17 cellular contexts compared by ENCODE assay signal in the genomic region with DNA sequence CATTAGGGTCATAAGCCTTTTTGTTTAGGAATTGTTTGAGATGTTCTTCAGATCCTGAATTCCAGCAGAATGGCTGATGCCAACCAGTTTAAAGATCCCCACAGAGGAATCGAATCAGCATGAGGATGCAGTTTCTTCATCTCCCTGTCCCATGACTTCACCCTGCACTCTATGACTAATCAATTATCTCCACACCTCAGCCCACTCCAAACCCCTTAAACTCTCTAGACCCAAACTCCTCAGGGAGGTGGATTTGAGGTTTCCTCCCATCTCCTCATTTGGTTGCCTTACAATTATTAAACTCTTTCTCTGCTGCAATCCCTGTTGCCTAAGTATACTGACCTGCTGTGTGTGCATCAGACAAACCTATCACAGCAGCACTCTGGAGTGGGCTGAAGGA.
DNase-seq lines count a peak whose midpoint lies in the region; TF ChIP-seq lines count a peak whose summit lies in the region.
"Had no signal": no experiment of that assay in that cellular context is flagged by ENCODE, and none has a peak within 500 bp of the region (broad histone marks: within the 10 kb centered on the region; RNA-seq: fewer than 3 reads in every experiment).

No MANE protein-coding gene starts in this region.

- no TSS peak for BruUV-seq in mammary epithelial cell (replicated peaks; lab: Mats Ljungman, UMichigan)

- H2AK5ac ChIP-seq in mesendoderm (ENCODE audit: low read length), result no peak overlapping the region

- H3K9ac ChIP-seq in mammary epithelial cell (ENCODE audit: insufficient read depth, low read length) (no peak overlapping the region), mesendoderm (ENCODE audit: low read length) (no peak overlapping the region)
- H3K9ac ChIP-seq: BLaER1 treated with 17β-estradiol and CSF1 and Interleukin-3, amounts not matched to agents 10 nM and 100 nM had no signal

- TF ChIP-seq CTCF in mammary epithelial cell (conservative IDR thresholded peaks at IDR 0.05 in 1 of 2, IDR thresholded peaks at IDR 0.05 in 1 of 2; ENCODE audit: extremely low read depth in 1 of 2, insufficient read depth in 1 of 2, low read depth in 1 of 2, low read length in 2 of 2) (no peak), breast epithelium (IDR thresholded peaks at IDR 0.05) (no peak)

- dilution Hi-C loops in mammary epithelial cell (cut with HindIII; ENCODE audit: low sequenced_read_pairs), result no loop called here

- H3K79me2 ChIP-seq in mammary epithelial cell (ENCODE audit: insufficient read depth, low read length) (no peaks in the 10 kb centered on the region), mesendoderm (ENCODE audit: control insufficient read depth, insufficient read depth, low read length) (no peaks in the 10 kb centered on the region)

- no peak overlapping the region for H3K18ac ChIP-seq in mesendoderm (ENCODE audit: low read length)

- H2BK15ac ChIP-seq in mesendoderm (replicated peaks; ENCODE audit: low read depth), result no peak overlapping the region

- CTCF ChIA-PET in mammary epithelial cell (lab: Charles Lee; ENCODE audit: low non-redundant PET), result no interaction called here

- TF ChIP-seq POLR2A in breast epithelium (IDR thresholded peaks at IDR 0.05), result no peak

- 100% methylated on average over 1 of the region's 1 CpG for WGBS in mammary epithelial cell (ENCODE audit: low coverage, missing lambda C conversion rate)
- no CpG with 5 or more reads among the region's 1 CpG for WGBS in mesendoderm (ENCODE audit: extremely low coverage, insufficient coverage, low lambda C conversion rate)

- H3K9me3 ChIP-seq in mammary epithelial cell (replicated peaks; ENCODE audit: insufficient read depth, low read length), result no peaks in the 10 kb centered on the region
- H3K9me3 ChIP-seq in breast epithelium, result peaks cover 0 to 3% of the 10 kb centered on the region in 2 donors

- no peak overlapping the region for H3K4me2 ChIP-seq in mammary epithelial cell (ENCODE audit: insufficient read depth, low read depth, low read length)
- H3K4me2 ChIP-seq in mesendoderm (ENCODE audit: low read length), result no peak overlapping the region
- H3K4me2 ChIP-seq: BLaER1 treated with 17β-estradiol and CSF1 and Interleukin-3, amounts not matched to agents 10 nM and 100 nM; PC-9 had no signal

- in situ Hi-C loops in mammary epithelial cell (cut with MboI; ENCODE audit: low sequenced_read_pairs in 2 of 2), result no loop called here

- H4K5ac ChIP-seq in mesendoderm (ENCODE audit: low read length), result no peak overlapping the region

- H3K4me1 ChIP-seq in mammary epithelial cell (ENCODE audit: insufficient read depth, low read length) (no peaks in the 10 kb centered on the region), breast epithelium (no peaks in the 10 kb centered on the region), mesendoderm (ENCODE audit: control insufficient read depth, low read depth, low read length) (no peaks in the 10 kb centered on the region)

- no peak overlapping the region for H4K8ac ChIP-seq in mesendoderm (ENCODE audit: low read depth, low read length)

- H3K56ac ChIP-seq in mesendoderm (ENCODE audit: low read length), result no peak overlapping the region

- H3K23ac ChIP-seq in mesendoderm (ENCODE audit: low read length), result no peak overlapping the region

- no peak overlapping the region for H2AFZ ChIP-seq in mammary epithelial cell (ENCODE audit: low read depth, low read length)
- H2AFZ ChIP-seq: PC-9 had no signal

- H3K27me3 ChIP-seq in mammary epithelial cell (ENCODE audit: insufficient read depth, low read length), result peaks cover 3% of the 10 kb centered on the region
- H3K27me3 ChIP-seq in breast epithelium, result no peaks in the 10 kb centered on the region
- no peaks in the 10 kb centered on the region for H3K27me3 ChIP-seq in mesendoderm (ENCODE audit: insufficient read depth, low read length, poor library complexity)
- H3K27me3 ChIP-seq: BLaER1 treated with 17β-estradiol and CSF1 and Interleukin-3, amounts not matched to agents 10 nM and 100 nM had no signal

- H3K27ac ChIP-seq in mammary epithelial cell (ENCODE audit: insufficient read depth, low read depth, low read length) (no peak overlapping the region), breast epithelium (no peak overlapping the region), mesendoderm (ENCODE audit: low read depth, low read length) (no peak overlapping the region)
- H3K27ac ChIP-seq: BLaER1 treated with 17β-estradiol and CSF1 and Interleukin-3, amounts not matched to agents 10 nM and 100 nM; PC-9 had no signal

- no peaks in the 10 kb centered on the region for H3K36me3 ChIP-seq in mammary epithelial cell (ENCODE audit: insufficient read depth, low read length)
- no peaks in the 10 kb centered on the region for H3K36me3 ChIP-seq in breast epithelium
- no peaks in the 10 kb centered on the region for H3K36me3 ChIP-seq in mesendoderm (ENCODE audit: control insufficient read depth, insufficient read depth, low read length)
- H3K36me3 ChIP-seq: BLaER1 treated with 17β-estradiol and CSF1 and Interleukin-3, amounts not matched to agents 10 nM and 100 nM had no signal

- no peaks in the 10 kb centered on the region for H4K20me1 ChIP-seq in mammary epithelial cell (ENCODE audit: insufficient read depth, low read length)
- H4K20me1 ChIP-seq: BLaER1 treated with 17β-estradiol and CSF1 and Interleukin-3, amounts not matched to agents 10 nM and 100 nM had no signal

- intact Hi-C loops in mammary epithelial cell (cut with micrococcal nuclease), result no loop called here
- intact Hi-C loops in breast epithelium (cut with DNase I; ENCODE audit: low total_unique reads), result no loop called here

- no peak overlapping the region for H2BK120ac ChIP-seq in mesendoderm (ENCODE audit: low read depth, low read length)

- H2BK5ac ChIP-seq in mesendoderm (ENCODE audit: low read length), result no peak overlapping the region

- no peak overlapping the region for H3K4ac ChIP-seq in mesendoderm (ENCODE audit: low read depth, low read length)

- H3K4me3 ChIP-seq in mammary epithelial cell (replicated peaks in 1 of 3; ENCODE audit: insufficient read depth in 1 of 3, low read depth in 2 of 3, low read length in 3 of 3) (no peak overlapping the region), breast epithelium (no peak overlapping the region), mesendoderm (ENCODE audit: low read length) (no peak overlapping the region)
- H3K4me3 ChIP-seq: BLaER1 treated with 17β-estradiol and CSF1 and Interleukin-3, amounts not matched to agents 10 nM and 100 nM; K562; PC-9 had no signal

- no peaks in the 10 kb centered on the region for H3K79me1 ChIP-seq in mesendoderm (ENCODE audit: low read length)

- DNase-seq in mammary epithelial cell, result peak; percentile 5
- no peak for DNase-seq in breast epithelium (ENCODE audit: low spot score in 2 of 2)
- peak; percentile 17 for DNase-seq in amniotic epithelial cell (ENCODE audit: low read depth)
- peak; percentile 9 for DNase-seq in mesendoderm
- DNase-seq in activated CD8-positive, alpha-beta memory T cell treated with anti-CD3 and anti-CD28 coated beads, Interleukin-2, amount 50 U/mL, for 4 hours, result no peak
- no peak for DNase-seq in stimulated activated CD4-positive, alpha-beta T cell treated with anti-CD3 and anti-CD28 coated beads, Interleukin-15, amount 100 ng/mL, for 24 hours
- no peak for DNase-seq in cortex of kidney (lab: John Stamatoyannopoulos, UW)
- no peak for DNase-seq in KG1 (lab: John Stamatoyannopoulos, UW)
- DNase-seq: CD8-positive, alpha-beta memory T cell; DMS79 treated with DMSO at 0.1 percent for 48 hours; GOT3; NCI-H1436; NCI-H2029 treated with DMSO at 0.1 percent for 48 hours; NCI-H510A treated with DMSO at 0.1 percent for 48 hours; PC-9 had no signal

Comparison
In these comparisons a context has a peak if more than half of its experiments do, and no peak if none do; other contexts are left out.
1. DNase-seq: peak in mammary epithelial cell (single experiment), amniotic epithelial cell (single experiment) and mesendoderm (single experiment); none in breast epithelium (0 of 2), activated CD8-positive, alpha-beta memory T cell treated with anti-CD3 and anti-CD28 coated beads, Interleukin-2, amount 50 U/mL, for 4 hours (single experiment), stimulated activated CD4-positive, alpha-beta T cell treated with anti-CD3 and anti-CD28 coated beads, Interleukin-15, amount 100 ng/mL, for 24 hours (single experiment), cortex of kidney (single experiment) and KG1 (single experiment).